Comparison of ENCODE assay signal across 16 cellular contexts in the genomic region with DNA sequence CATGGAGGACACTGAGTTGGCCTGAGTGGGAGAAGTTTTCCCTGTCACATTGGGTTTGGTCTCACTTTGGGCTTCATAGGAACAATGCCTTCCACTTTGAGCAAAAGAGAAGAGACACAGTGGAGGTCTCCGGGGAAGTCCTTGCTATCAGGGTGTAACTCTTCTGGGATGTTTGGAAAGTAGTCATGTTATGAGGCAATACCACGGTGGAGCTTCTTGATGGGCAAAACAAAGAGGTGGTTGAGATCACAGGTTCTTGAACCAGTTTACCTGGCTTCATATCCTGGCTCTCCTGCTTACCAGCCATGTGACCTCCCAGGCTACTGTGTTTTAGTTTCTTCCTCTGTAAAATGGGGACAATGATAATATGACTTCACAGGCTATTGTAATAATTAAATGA.
DNase-seq lines count a peak whose midpoint lies in the region; ATAC-seq and TF ChIP-seq lines count a peak whose summit lies in the region.
"Had no signal": no experiment of that assay in that cellular context is flagged by ENCODE, and none has a peak within 500 bp of the region (broad histone marks: within the 10 kb centered on the region; RNA-seq: fewer than 3 reads in every experiment).

No MANE protein-coding gene starts in this region.

- H2BK5ac ChIP-seq in mesenchymal stem cell (ENCODE audit: low read depth, low read length, poor library complexity, severe bottlenecking), result no peak overlapping the region

- no peak for DNase-seq in A673 (ENCODE audit: low spot score)
- DNase-seq in NCI-H226, result peak; percentile 16
- DNase-seq in mesenchymal stem cell, result no peak
- no peak for DNase-seq in activated CD4-positive, alpha-beta memory T cell treated with anti-CD3 and anti-CD28 coated beads, Interleukin-2, amount 10 ng/mL, durations not matched to agents 7 days and 5 days
- no peak for DNase-seq in hippocampal formation (lab: John Stamatoyannopoulos, UW)
- DNase-seq in NCI-H446 (lab: John Stamatoyannopoulos, UW), result no peak
- DNase-seq: AML-193; CD4-positive, CD25-positive, alpha-beta regulatory T cell; DMS53 had no signal

- no peak overlapping the region for H2BK15ac ChIP-seq in mesenchymal stem cell (ENCODE audit: low read depth, poor library complexity, severe bottlenecking)

- H2AFZ ChIP-seq in mesenchymal stem cell (ENCODE audit: low read depth, low read length), result no peak overlapping the region

- H3K4me1 ChIP-seq in A673 (ENCODE audit: insufficient read depth, low read length, poor library complexity, severe bottlenecking), result peaks cover 19% of the 10 kb centered on the region
- H3K4me1 ChIP-seq in mesenchymal stem cell (ENCODE audit: control insufficient read depth, insufficient read depth, low read depth, low read length), result peaks cover 13% of the 10 kb centered on the region
- H3K4me1 ChIP-seq: HAP-1 had no signal

- POLR2A ChIA-PET in A673 (lab: Charles Lee; ENCODE audit: low non-redundant PET), result interaction anchor here (0.6 to 0.7 kb wide), 2 partner anchors 14 to 106 kb away, joined by 3 to 4 read pairs; no protein-coding TSS in a partner anchor
- POLR2A ChIA-PET in activated CD4-positive, alpha-beta memory T cell treated with anti-CD3 and anti-CD28 coated beads, Interleukin-2, amount 10 ng/mL, durations not matched to agents 7 days and 5 days (lab: Charles Lee), result no interaction called here

- no peak overlapping the region for H4K8ac ChIP-seq in mesenchymal stem cell (ENCODE audit: low read length)

- H3K4ac ChIP-seq in mesenchymal stem cell (ENCODE audit: low read depth in 1 of 2, low read length in 2 of 2), result no peak overlapping the region

- WGBS in mesenchymal stem cell, result 91% methylated on average over 2 of the region's 2 CpGs

- H3K23ac ChIP-seq in mesenchymal stem cell (ENCODE audit: low read length in 2 of 2), result no peak overlapping the region

- no peak overlapping the region for H3K27ac Mint-ChIP-seq in activated CD4-positive, alpha-beta memory T cell treated with anti-CD3 and anti-CD28 coated beads, Interleukin-2, amount 10 ng/mL, durations not matched to agents 7 days and 5 days
- H3K27ac Mint-ChIP-seq: CD4-positive, CD25-positive, alpha-beta regulatory T cell had no signal

- CTCF ChIA-PET in A673 (lab: Charles Lee), result no interaction called here
- CTCF ChIA-PET in activated CD4-positive, alpha-beta memory T cell treated with anti-CD3 and anti-CD28 coated beads, Interleukin-2, amount 10 ng/mL, durations not matched to agents 7 days and 5 days (lab: Charles Lee), result no interaction called here

- no peak overlapping the region for H2BK12ac ChIP-seq in mesenchymal stem cell (ENCODE audit: low read length in 2 of 2)

- H3K27me3 Mint-ChIP-seq in activated CD4-positive, alpha-beta memory T cell treated with anti-CD3 and anti-CD28 coated beads, Interleukin-2, amount 10 ng/mL, durations not matched to agents 7 days and 5 days, result no peaks in the 10 kb centered on the region
- H3K27me3 Mint-ChIP-seq: CD4-positive, CD25-positive, alpha-beta regulatory T cell had no signal

- H3K9ac ChIP-seq in mesenchymal stem cell (ENCODE audit: low read length), result no peak overlapping the region
- H3K9ac ChIP-seq: BLaER1 treated with 17β-estradiol and CSF1 and Interleukin-3, amounts not matched to agents 10 nM and 100 nM had no signal

- intact Hi-C loops in A673 (cut with micrococcal nuclease; ENCODE audit: unreplicated experiment), result loop anchor here (10.0 kb wide), 2 partner anchors 371 to 579 kb away; no protein-coding TSS in a partner anchor

- no peak overlapping the region for H3K18ac ChIP-seq in mesenchymal stem cell (ENCODE audit: low read depth in 1 of 2, low read length in 2 of 2)

- H3K36me3 ChIP-seq in A673 (ENCODE audit: insufficient read depth, low read length, poor library complexity, severe bottlenecking) (no peaks in the 10 kb centered on the region), mesenchymal stem cell (ENCODE audit: control insufficient read depth in 1 of 2, insufficient read depth in 2 of 2, low read depth in 1 of 2, low read length in 2 of 2) (no peaks in the 10 kb centered on the region)
- H3K36me3 ChIP-seq: BLaER1 treated with 17β-estradiol and CSF1 and Interleukin-3, amounts not matched to agents 10 nM and 100 nM; HAP-1 had no signal

- peak; percentile 84 for ATAC-seq in esophagus mucosa
- ATAC-seq in GM19035 (IDR thresholded peaks at IDR 0.05; ENCODE audit: unreplicated experiment), result no peak
- ATAC-seq: GM12878 had no signal

- H2BK120ac ChIP-seq in mesenchymal stem cell (ENCODE audit: low read depth, low read length), result no peak overlapping the region

- no peaks in the 10 kb centered on the region for H3K36me3 Mint-ChIP-seq in activated CD4-positive, alpha-beta memory T cell treated with anti-CD3 and anti-CD28 coated beads, Interleukin-2, amount 10 ng/mL, durations not matched to agents 7 days and 5 days (ENCODE audit: low read depth)
- H3K36me3 Mint-ChIP-seq: CD4-positive, CD25-positive, alpha-beta regulatory T cell had no signal

- H3K4me2 ChIP-seq in mesenchymal stem cell (ENCODE audit: low read length, poor library complexity, severe bottlenecking), result no peak overlapping the region

- BruUV-seq in A673 (replicated peaks; lab: Mats Ljungman, UMichigan), result no TSS peak

- H3K9me3 Mint-ChIP-seq in activated CD4-positive, alpha-beta memory T cell treated with anti-CD3 and anti-CD28 coated beads, Interleukin-2, amount 10 ng/mL, durations not matched to agents 7 days and 5 days, result no peaks in the 10 kb centered on the region

- H3K9me3 ChIP-seq in A673 (ENCODE audit: low read depth, low read length, poor library complexity, severe bottlenecking), result no peaks in the 10 kb centered on the region
- no peaks in the 10 kb centered on the region for H3K9me3 ChIP-seq in mesenchymal stem cell (ENCODE audit: control insufficient read depth, low read length)
- H3K9me3 ChIP-seq: BLaER1 treated with 17β-estradiol and CSF1 and Interleukin-3, amounts not matched to agents 10 nM and 100 nM; HAP-1 had no signal

- no peak overlapping the region for H3K4me3 Mint-ChIP-seq in activated CD4-positive, alpha-beta memory T cell treated with anti-CD3 and anti-CD28 coated beads, Interleukin-2, amount 10 ng/mL, durations not matched to agents 7 days and 5 days
- H3K4me3 Mint-ChIP-seq: CD4-positive, CD25-positive, alpha-beta regulatory T cell had no signal

- H3K27me3 ChIP-seq in A673 (replicated peaks; ENCODE audit: insufficient read depth, low read depth, low read length, poor library complexity) (no peaks in the 10 kb centered on the region), mesenchymal stem cell (ENCODE audit: control insufficient read depth in 1 of 2, insufficient read depth in 1 of 2, low read length in 2 of 2) (no peaks in the 10 kb centered on the region)
- H3K27me3 ChIP-seq: BLaER1 treated with 17β-estradiol and CSF1 and Interleukin-3, amounts not matched to agents 10 nM and 100 nM had no signal

- no peak overlapping the region for H4K91ac ChIP-seq in mesenchymal stem cell (ENCODE audit: low read length)

- H3K4me1 Mint-ChIP-seq in activated CD4-positive, alpha-beta memory T cell treated with anti-CD3 and anti-CD28 coated beads, Interleukin-2, amount 10 ng/mL, durations not matched to agents 7 days and 5 days, result no peaks in the 10 kb centered on the region
- H3K4me1 Mint-ChIP-seq: CD4-positive, CD25-positive, alpha-beta regulatory T cell had no signal

- H3K14ac ChIP-seq in mesenchymal stem cell (ENCODE audit: low read length in 2 of 2), result no peak overlapping the region

- H3K4me3 ChIP-seq in A673 (ENCODE audit: low read depth, low read length, poor library complexity, severe bottlenecking) (no peak overlapping the region), mesenchymal stem cell (ENCODE audit: insufficient read depth in 1 of 2, low read depth in 1 of 2, low read length in 2 of 2) (no peak overlapping the region)
- H3K4me3 ChIP-seq: BLaER1 treated with 17β-estradiol and CSF1 and Interleukin-3, amounts not matched to agents 10 nM and 100 nM; GM12878; HAP-1 had no signal

- no peak for TF ChIP-seq CTCF in A673 (conservative IDR thresholded peaks at IDR 0.05; ENCODE audit: low read depth, low read length)

- no peaks in the 10 kb centered on the region for H3K79me1 ChIP-seq in mesenchymal stem cell (replicated peaks; ENCODE audit: low read length, poor library complexity, severe bottlenecking)

- peak overlapping the region; percentile 79 for H2AK5ac ChIP-seq in mesenchymal stem cell (ENCODE audit: low read length, severe bottlenecking)

- H3K27ac ChIP-seq in A673 (ENCODE audit: low read depth, low read length, poor library complexity, severe bottlenecking) (peak overlapping the region; percentile 43), mesenchymal stem cell (ENCODE audit: low read length, poor library complexity, severe bottlenecking) (no peak overlapping the region)
- H3K27ac ChIP-seq: 22Rv1; BLaER1 treated with 17β-estradiol and CSF1 and Interleukin-3, amounts not matched to agents 10 nM and 100 nM; HL-60 had no signal
